Comparison of ENCODE assay signal across 1 cellular context in genomic region chr2:218734190-218734975, GRCh38.
TF ChIP-seq lines count a peak whose summit lies in the region.

No MANE protein-coding gene starts in this region.

TF ChIP-seq in IMR-90, 13 proteins besides CTCF, POLR2A, EP300 and RAD21:
- TF ChIP-seq MXI1 (IDR thresholded peaks at IDR 0.05; ENCODE audit: borderline replicate concordance, low read depth, low read length) (no peak), SMC3 (IDR thresholded peaks at IDR 0.05; ENCODE audit: low read depth, low read length) (no peak), BHLHE40 (IDR thresholded peaks at IDR 0.05; ENCODE audit: low read depth, low read length) (no peak), CHD1 (IDR thresholded peaks at IDR 0.05; ENCODE audit: low read depth, low read length) (no peak), USF2 (IDR thresholded peaks at IDR 0.05; ENCODE audit: low read depth, low read length) (no peak), CEBPB (IDR thresholded peaks at IDR 0.05; ENCODE audit: low read depth, low read length) (no peak), RFX5 (IDR thresholded peaks at IDR 0.05; ENCODE audit: low read depth, low read length) (no peak), ELK1 (IDR thresholded peaks at IDR 0.05; ENCODE audit: borderline replicate concordance, low read depth, low read length) (no peak), MAFK (IDR thresholded peaks at IDR 0.05; ENCODE audit: low read depth, low read length) (no peak), FOS (IDR thresholded peaks at IDR 0.05; ENCODE audit: low read depth, low read length) (no peak), MAZ (IDR thresholded peaks at IDR 0.05; ENCODE audit: borderline replicate concordance, low read depth, low read length) (no peak), RCOR1 (IDR thresholded peaks at IDR 0.05; ENCODE audit: insufficient replicate concordance, low read length) (no peak), NFE2L2 (IDR thresholded peaks at IDR 0.05; ENCODE audit: low read depth, low read length) (no peak)
